ENCODE assay signal across 7 cellular contexts in genomic region chr9:80554856-80555255, GRCh38.
"Had no signal": no experiment of that assay in that cellular context is flagged by ENCODE, and none has a peak within 500 bp of the region (broad histone marks: within the 10 kb centered on the region; RNA-seq: fewer than 3 reads in every experiment).

No MANE protein-coding gene starts in this region.

- DNase-seq: GM23248, GOT3, H9, HCEC 1CT had no signal

- H2AFZ ChIP-seq: GM23248 had no signal

- H3K4me1 Mint-ChIP-seq: H9 had no signal

- FAIRE-seq: HepG2 had no signal

- H3K9ac ChIP-seq: GM23248 had no signal

- H3K4me3 ChIP-seq: GM23248 had no signal

- H3K4me3 Mint-ChIP-seq: H9, IgD-negative memory B cell had no signal

- H3K27ac ChIP-seq: GM23248, HL-60 had no signal

- ATAC-seq: HepG2 had no signal

- H3K9me3 Mint-ChIP-seq: H9 had no signal

- H3K27ac Mint-ChIP-seq: H9 had no signal

- H3K27me3 Mint-ChIP-seq: IgD-negative memory B cell had no signal
